7 cellular contexts compared by ENCODE assay signal in the genomic region with DNA sequence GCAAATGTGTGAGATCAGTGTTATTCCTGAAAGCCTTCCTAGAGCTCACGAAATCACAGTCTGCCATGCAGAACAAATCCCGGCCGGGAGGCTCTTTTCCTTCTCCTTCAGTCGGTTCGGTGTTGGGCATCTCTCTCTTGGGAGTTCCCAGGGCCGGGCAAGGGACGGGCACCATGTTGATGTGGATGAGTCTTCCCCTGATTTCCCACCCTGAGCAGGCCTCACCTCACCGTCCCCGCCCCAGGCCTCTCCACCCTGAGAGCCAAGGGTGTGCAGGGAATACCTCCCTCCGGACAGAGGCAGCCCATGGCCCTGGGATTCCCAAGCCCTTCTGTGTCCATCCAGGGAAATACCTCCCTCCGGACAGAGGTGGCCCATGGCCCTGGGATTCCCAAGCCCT.
"Had no signal": no experiment of that assay in that cellular context is flagged by ENCODE, and none has a peak within 500 bp of the region (broad histone marks: within the 10 kb centered on the region; RNA-seq: fewer than 3 reads in every experiment).

No MANE protein-coding gene starts in this region.

- DNase-seq: H9, HCEC 1CT had no signal

- FAIRE-seq: H1, H54, HepG2 had no signal

- ATAC-seq: GM23338, HepG2 had no signal

- H3K4me3 ChIP-seq: GM23338 had no signal

- H3K27ac ChIP-seq: HL-60 had no signal
